In the genomic region with DNA sequence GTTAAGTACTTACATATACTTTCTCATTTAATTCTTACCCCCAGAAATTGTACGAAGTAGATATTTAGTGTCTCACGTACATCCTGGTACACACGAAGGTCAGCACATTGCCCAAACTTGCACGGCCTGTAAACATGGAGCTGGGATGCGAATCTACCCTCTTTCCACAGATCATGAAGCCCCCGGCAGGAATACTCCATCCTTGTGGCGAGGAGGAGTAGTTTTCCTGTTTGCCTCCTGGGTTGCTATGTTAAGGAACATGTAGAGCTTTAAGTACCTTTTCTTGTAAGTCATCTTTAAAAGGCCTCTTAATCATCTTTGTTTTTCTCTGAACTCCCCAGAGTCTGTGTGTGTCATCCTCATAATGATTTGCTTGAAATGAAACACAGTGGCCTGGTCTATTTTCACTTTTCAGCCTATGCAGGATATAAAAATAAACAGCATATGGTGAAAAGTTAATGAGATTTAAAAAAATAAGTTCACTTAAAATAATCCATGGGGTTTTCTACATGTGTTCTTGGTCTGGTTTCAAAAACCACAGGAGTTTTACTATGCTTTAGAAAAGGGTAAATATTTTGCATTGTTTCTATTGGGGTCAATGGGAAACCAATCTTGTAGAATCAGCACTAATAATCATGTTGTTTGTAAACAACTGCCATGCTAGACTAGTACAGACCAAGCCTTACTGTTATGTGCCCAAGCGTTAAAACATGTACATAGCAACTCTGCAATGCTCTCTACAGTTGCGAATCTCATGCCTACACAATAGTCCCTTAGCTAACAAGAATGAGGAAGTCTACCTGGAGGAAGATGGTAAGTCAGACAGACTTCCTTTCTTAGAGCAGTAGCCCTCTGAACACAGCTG, we compare ENCODE assay signal across 10 cellular contexts. TPM values are rescaled to one million over a fixed set of nuclear protein-coding genes. Genes with fewer than 3 reads are reported as not detected.
A peak's percentile ranks its signal among the peaks of the same experiment; 100 is the strongest.
DNase-seq lines count a peak whose midpoint lies in the region; ATAC-seq lines count a peak whose summit lies in the region.
"Had no signal": no experiment of that assay in that cellular context is flagged by ENCODE, and none has a peak within 500 bp of the region (broad histone marks: within the 10 kb centered on the region; RNA-seq: fewer than 3 reads in every experiment).

No MANE protein-coding gene starts in this region.

- DNase-seq in EH (ENCODE audit: low read depth) (peak; percentile 58), T-helper 17 cell (no peak), posterior cingulate gyrus (no peak), Right ventricle myocardium superior (no peak)
- DNase-seq in effector CD4-positive, alpha-beta T cell: no peak
- DNase-seq in activated effector memory CD4-positive, alpha-beta T cell treated with Interleukin-2 at 50 U/mL for 16 hours: no peak
- DNase-seq: CD4-positive, CD25-positive, alpha-beta regulatory T cell; MV-4-11 had no signal

- peaks cover 2% of the 10 kb centered on the region for H3K36me3 Mint-ChIP-seq in T-helper 17 cell (ENCODE audit: low read depth)
- H3K36me3 Mint-ChIP-seq: CD4-positive, CD25-positive, alpha-beta regulatory T cell had no signal

- H3K27ac Mint-ChIP-seq in T-helper 17 cell: no peak overlapping the region
- H3K27ac Mint-ChIP-seq: CD4-positive, CD25-positive, alpha-beta regulatory T cell had no signal

- peak; percentile 94 for ATAC-seq in GM19351 (IDR thresholded peaks at IDR 0.05; ENCODE audit: unreplicated experiment)
- peak; percentile 85 for ATAC-seq in HG03045 (IDR thresholded peaks at IDR 0.05; ENCODE audit: unreplicated experiment)
- ATAC-seq in T-helper 17 cell: peak; percentile 59
- ATAC-seq in Right ventricle myocardium superior (ENCODE audit: poor library complexity): no peak

- H3K4me3 Mint-ChIP-seq in T-helper 17 cell: no peak overlapping the region
- H3K4me3 Mint-ChIP-seq: CD4-positive, CD25-positive, alpha-beta regulatory T cell had no signal

- no peaks in the 10 kb centered on the region for H3K9me3 ChIP-seq in T-helper 17 cell (ENCODE audit: control insufficient read depth, low read length, poor library complexity, severe bottlenecking)

- H3K4me1 Mint-ChIP-seq in T-helper 17 cell: no peaks in the 10 kb centered on the region

- intact Hi-C loops in posterior cingulate gyrus (cut with DNase I): no loop called here
- intact Hi-C loops in Right ventricle myocardium superior (cut with DNase I): no loop called here

- H3K27me3 Mint-ChIP-seq in T-helper 17 cell: no peaks in the 10 kb centered on the region
- H3K27me3 Mint-ChIP-seq: CD4-positive, CD25-positive, alpha-beta regulatory T cell had no signal

RNA-seq across cellular contexts. Expression of gene ARID1B, which starts 9.3 kb away (rescaled TPM):
- total RNA-seq in T-helper 17 cell (100 to 1,000 TPM; 149 to 158 TPM), Right ventricle myocardium superior (49.2 TPM)
